Comparison of ENCODE assay signal across 23 cellular contexts in the genomic region with DNA sequence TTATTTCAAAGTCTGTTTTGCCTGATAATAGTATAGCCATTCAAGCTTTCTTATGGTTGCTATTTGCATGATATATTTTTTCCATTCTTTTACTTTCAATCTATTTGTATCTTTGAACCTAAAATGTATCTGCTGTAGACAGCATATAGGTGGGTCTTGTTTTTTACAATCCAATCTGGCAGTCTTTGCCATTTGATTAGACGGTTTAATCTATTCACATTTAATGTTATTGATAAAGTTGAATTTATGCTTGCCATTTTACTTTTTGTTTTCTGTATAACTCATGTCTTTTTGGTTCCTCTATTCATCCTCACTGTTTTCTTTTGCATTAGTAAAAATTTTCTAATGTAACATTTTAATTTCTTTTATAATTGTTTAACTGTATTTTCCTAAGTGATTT. TPM values are rescaled to one million over a fixed set of nuclear protein-coding genes. Genes with fewer than 3 reads are reported as not detected.
A peak's percentile ranks its signal among the peaks of the same experiment; 100 is the strongest.
DNase-seq lines count a peak whose midpoint lies in the region; ATAC-seq and FAIRE-seq lines count a peak whose summit lies in the region.
"Had no signal": no experiment of that assay in that cellular context is flagged by ENCODE, and none has a peak within 500 bp of the region (broad histone marks: within the 10 kb centered on the region; RNA-seq: fewer than 3 reads in every experiment).

No MANE protein-coding gene starts in this region.

- DNase-seq in GM19239 (ENCODE audit: insufficient read length, low spot score): no peak
- no peak for DNase-seq in frontal cortex (ENCODE audit: low spot score in 2 of 2)
- no peak for DNase-seq in stimulated activated naive B cell treated with anti-CD40 and anti-IgM and Interleukin-4, amounts not matched to agents 10 μg/mL and 1 μg/mL and 100 μg/mL, for 72 hours
- DNase-seq in DMS153 (lab: John Stamatoyannopoulos, UW): no peak
- DNase-seq: AML-193; Caco-2; Calu3; CD4-positive, alpha-beta T cell; CD8-positive, alpha-beta T cell; DMS53; DMS79; DND-41; EL; GDM1 had no signal

- peaks cover 11 to 13% of the 10 kb centered on the region in 2 donors for H3K9me3 Mint-ChIP-seq in stimulated activated naive B cell treated with anti-CD40 and anti-IgM and Interleukin-4, amounts not matched to agents 10 μg/mL and 1 μg/mL and 100 μg/mL, for 72 hours

- peak overlapping the region; percentile 59 for H3K27ac Mint-ChIP-seq in stimulated activated naive B cell treated with anti-CD40 and anti-IgM and Interleukin-4, amounts not matched to agents 10 μg/mL and 1 μg/mL and 100 μg/mL, for 72 hours
- H3K27ac Mint-ChIP-seq: B cell; CD4-positive, alpha-beta T cell; CD8-positive, alpha-beta T cell had no signal

- FAIRE-seq in GM19239 (lab: Jason Lieb, UNC) (peak; percentile 33), frontal cortex (lab: Jason Lieb, UNC) (peak; percentile 17)
- FAIRE-seq: A549, D721Med, GM12878, GM18507 had no signal

- no peak for ATAC-seq in stimulated activated naive B cell treated with anti-CD40 and anti-IgM and Interleukin-4, amounts not matched to agents 10 μg/mL and 1 μg/mL and 100 μg/mL, for 72 hours (replicated peaks)
- no peak for ATAC-seq in HG03135 (IDR thresholded peaks at IDR 0.05; ENCODE audit: unreplicated experiment)
- ATAC-seq: A549; CD8-positive, alpha-beta T cell; GM12878 had no signal

- peaks cover 10 to 26% of the 10 kb centered on the region in 2 donors for H3K36me3 Mint-ChIP-seq in stimulated activated naive B cell treated with anti-CD40 and anti-IgM and Interleukin-4, amounts not matched to agents 10 μg/mL and 1 μg/mL and 100 μg/mL, for 72 hours
- H3K36me3 Mint-ChIP-seq: CD8-positive, alpha-beta T cell had no signal

- no peak overlapping the region for H3K4me3 Mint-ChIP-seq in stimulated activated naive B cell treated with anti-CD40 and anti-IgM and Interleukin-4, amounts not matched to agents 10 μg/mL and 1 μg/mL and 100 μg/mL, for 72 hours
- H3K4me3 Mint-ChIP-seq: B cell; CD4-positive, alpha-beta T cell; CD8-positive, alpha-beta T cell had no signal

- H3K4me1 Mint-ChIP-seq in stimulated activated naive B cell treated with anti-CD40 and anti-IgM and Interleukin-4, amounts not matched to agents 10 μg/mL and 1 μg/mL and 100 μg/mL, for 72 hours: peaks cover 46 to 74% of the 10 kb centered on the region in 2 donors

- H3K27me3 Mint-ChIP-seq in stimulated activated naive B cell treated with anti-CD40 and anti-IgM and Interleukin-4, amounts not matched to agents 10 μg/mL and 1 μg/mL and 100 μg/mL, for 72 hours: no peaks in the 10 kb centered on the region
- H3K27me3 Mint-ChIP-seq: B cell; CD4-positive, alpha-beta T cell had no signal

RNA-seq across cellular contexts. Expression of a gene that starts 37.4 kb away (rescaled TPM):
- total RNA-seq in frontal cortex: not detected
- total RNA-seq: A172; B cell; Caco-2; Calu3; CD4-positive, alpha-beta T cell; CD8-positive, alpha-beta T cell; Daoy; G401 had no signal

RNA-seq across cellular contexts. Expression of a gene that starts 57.2 kb away (rescaled TPM):
- total RNA-seq in frontal cortex: not detected
- total RNA-seq: B cell; Caco-2; CD4-positive, alpha-beta T cell; CD8-positive, alpha-beta T cell; G401 had no signal
